Comparison of ENCODE assay signal across 1 cellular context in the genomic region with DNA sequence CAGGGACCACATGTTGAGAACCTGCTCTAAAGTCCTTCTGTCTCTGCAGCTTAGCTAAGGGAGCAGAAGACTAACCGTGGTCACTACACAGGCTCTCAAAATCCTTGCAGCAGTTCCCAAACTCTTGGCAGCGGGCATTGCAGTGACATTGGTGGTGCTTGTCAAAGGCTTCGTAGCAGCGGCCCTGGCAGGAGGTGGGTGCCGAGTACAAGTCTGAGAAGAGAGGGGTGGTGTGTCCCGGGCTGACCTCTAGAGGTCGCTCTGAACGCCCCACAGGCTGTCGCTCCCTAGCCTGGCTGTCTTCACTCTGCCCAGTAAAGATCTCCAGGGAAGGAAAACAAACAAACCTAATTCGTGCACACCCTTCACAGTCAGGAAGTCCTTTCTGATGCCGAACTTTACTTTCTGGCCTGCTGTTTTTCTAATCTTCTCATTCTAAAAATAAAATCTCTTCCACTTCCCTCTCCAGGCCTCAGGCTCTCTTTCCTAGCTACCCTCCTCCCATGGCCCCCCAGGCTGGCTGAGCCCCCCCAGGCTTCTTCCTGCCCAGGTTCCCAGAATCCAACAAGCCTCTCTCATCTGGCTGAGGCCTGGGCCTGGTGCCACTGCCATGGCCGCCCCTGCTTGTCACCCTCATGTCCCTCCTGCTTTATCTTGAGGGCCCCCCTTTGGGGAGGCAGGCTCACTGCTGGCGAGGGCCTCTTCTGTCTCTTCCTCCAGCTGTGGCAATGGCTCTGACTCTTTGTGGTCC.
A peak's percentile ranks its signal among the peaks of the same experiment; 100 is the strongest.
TF ChIP-seq lines count a peak whose summit lies in the region.

No MANE protein-coding gene starts in this region.

TF ChIP-seq in IMR-90, 13 proteins besides CTCF, POLR2A, EP300 and RAD21:
- TF ChIP-seq MAZ (IDR thresholded peaks at IDR 0.05; ENCODE audit: borderline replicate concordance, low read depth, low read length) = 0 out of 2 replicates have a peak, but pooled peaks have one; percentile 22
- peak; percentile 85 for TF ChIP-seq SMC3 (IDR thresholded peaks at IDR 0.05; ENCODE audit: low read depth, low read length)
- no peak for TF ChIP-seq CEBPB (IDR thresholded peaks at IDR 0.05; ENCODE audit: low read depth, low read length)
